31 cellular contexts compared by ENCODE assay signal in genomic region chr17:4802228-4802627, GRCh38.
"Had no signal": no experiment of that assay in that cellular context is flagged by ENCODE, and none has a peak within 500 bp of the region (broad histone marks: within the 10 kb centered on the region; RNA-seq: fewer than 3 reads in every experiment).

Gene C17orf114, minus strand, starts transcription at chr17:4802328.

- DNase-seq: activated CD4-positive, alpha-beta memory T cell treated with anti-CD3 and anti-CD28 coated beads for 36 hours; activated CD4-positive, alpha-beta T cell treated with anti-CD3 and anti-CD28 coated beads, Interleukin-2, amount 10 ng/mL, durations not matched to agents 24 days and 14 days; activated CD4-positive, CD25-positive, alpha-beta regulatory T cell treated with anti-CD3 and anti-CD28 coated beads, Interleukin-2, amount 50 U/mL, for 72 hours; activated CD8-positive, alpha-beta memory T cell treated with anti-CD3 and anti-CD28 coated beads, Interleukin-2, amount 50 U/mL, for 4 hours; activated gamma-delta T cell; activated T-cell treated with anti-CD3 and anti-CD28 coated beads, Interleukin-2, amount 50 U/mL, for 1 hour; adrenal gland; aorta; body of pancreas; colonic mucosa; effector CD8-positive, alpha-beta T cell; esophagus squamous epithelium; foreskin melanocyte; heart right ventricle; kidney glomerular epithelial cell; lower lobe of right lung; mesendoderm; mucosa of descending colon; occipital lobe; stomach; SW 1271; T1000; tibial artery; upper lobe of right lung; WERI-Rb-1 had no signal

- H3K4me3 ChIP-seq: adrenal gland, body of pancreas, colonic mucosa, esophagus squamous epithelium, heart right ventricle, lower lobe of right lung, mucosa of descending colon, stomach, tibial artery, upper lobe of right lung had no signal

- H3K27me3 ChIP-seq: adrenal gland, body of pancreas, colonic mucosa, esophagus squamous epithelium, heart right ventricle, stomach, tibial artery, upper lobe of right lung had no signal

- H3K27ac Mint-ChIP-seq: activated CD4-positive, alpha-beta T cell treated with anti-CD3 and anti-CD28 coated beads, Interleukin-2, amount 10 ng/mL, durations not matched to agents 24 days and 14 days; activated naive CD4-positive, alpha-beta T cell treated with anti-CD3 and anti-CD28 coated beads, Interleukin-2, amount 50 U/mL, for 24 hours; activated T-helper 1 cell treated with anti-CD3 and anti-CD28 coated beads, Interleukin-12 subunit alpha, Interleukin-12 subunit beta, Interleukin-2, Interleukin-4 antibody, amounts not matched to agents 30 ng/mL and 10 ng/mL and 1 ng/mL, durations not matched to agents 14 hours and 24 hours and 36 hours; T-helper 1 cell treated with Interleukin-12 subunit alpha and Interleukin-12 subunit beta and Interleukin-4 antibody, amounts not matched to agents 30 μg/mL and 1 μg/mL, for 36 hours had no signal

- ATAC-seq: body of pancreas, heart right ventricle, left lobe of liver, lower lobe of right lung, mucosa of descending colon, right cardiac atrium, upper lobe of right lung had no signal

- H3K4me3 Mint-ChIP-seq: activated CD4-positive, alpha-beta memory T cell treated with anti-CD3 and anti-CD28 coated beads for 36 hours; activated CD4-positive, alpha-beta T cell treated with anti-CD3 and anti-CD28 coated beads, Interleukin-2, amount 10 ng/mL, durations not matched to agents 24 days and 14 days; activated naive CD4-positive, alpha-beta T cell treated with anti-CD3 and anti-CD28 coated beads, Interleukin-2, amount 50 U/mL, for 24 hours; activated T-helper 1 cell treated with anti-CD3 and anti-CD28 coated beads, Interleukin-12 subunit alpha, Interleukin-12 subunit beta, Interleukin-2, Interleukin-4 antibody, amounts not matched to agents 30 ng/mL and 10 ng/mL and 1 ng/mL, durations not matched to agents 14 hours and 24 hours and 36 hours; T-helper 1 cell treated with Interleukin-12 subunit alpha and Interleukin-12 subunit beta and Interleukin-4 antibody, amounts not matched to agents 30 μg/mL and 1 μg/mL, for 36 hours had no signal

- H3K36me3 ChIP-seq: colonic mucosa had no signal

- H3K27ac ChIP-seq: adrenal gland, body of pancreas, colonic mucosa, epithelial cell of prostate, esophagus squamous epithelium, heart right ventricle, lower lobe of right lung, stomach, tibial artery, upper lobe of right lung, WERI-Rb-1 had no signal

- H3K9me3 Mint-ChIP-seq: activated CD4-positive, alpha-beta memory T cell treated with anti-CD3 and anti-CD28 coated beads for 36 hours; activated CD4-positive, alpha-beta T cell treated with anti-CD3 and anti-CD28 coated beads, Interleukin-2, amount 10 ng/mL, durations not matched to agents 24 days and 14 days; activated naive CD4-positive, alpha-beta T cell treated with anti-CD3 and anti-CD28 coated beads, Interleukin-2, amount 50 U/mL, for 24 hours; activated T-helper 1 cell treated with anti-CD3 and anti-CD28 coated beads, Interleukin-12 subunit alpha, Interleukin-12 subunit beta, Interleukin-2, Interleukin-4 antibody, amounts not matched to agents 30 ng/mL and 10 ng/mL and 1 ng/mL, durations not matched to agents 14 hours and 24 hours and 36 hours; T-helper 1 cell treated with Interleukin-12 subunit alpha and Interleukin-12 subunit beta and Interleukin-4 antibody, amounts not matched to agents 30 μg/mL and 1 μg/mL, for 36 hours had no signal

- H3K27me3 Mint-ChIP-seq: activated CD4-positive, alpha-beta memory T cell treated with anti-CD3 and anti-CD28 coated beads for 36 hours; activated CD4-positive, alpha-beta T cell treated with anti-CD3 and anti-CD28 coated beads, Interleukin-2, amount 10 ng/mL, durations not matched to agents 24 days and 14 days; activated naive CD4-positive, alpha-beta T cell treated with anti-CD3 and anti-CD28 coated beads, Interleukin-2, amount 50 U/mL, for 24 hours had no signal

- H3K9me3 ChIP-seq: adrenal gland, body of pancreas, colonic mucosa, esophagus squamous epithelium, heart right ventricle, lower lobe of right lung, mucosa of descending colon, stomach, tibial artery, upper lobe of right lung had no signal

- H3K36me3 Mint-ChIP-seq: activated naive CD4-positive, alpha-beta T cell treated with anti-CD3 and anti-CD28 coated beads, Interleukin-2, amount 50 U/mL, for 24 hours had no signal
